1 cellular context compared by ENCODE assay signal in genomic region chr4:105896984-105897760, GRCh38.
TF ChIP-seq lines count a peak whose summit lies in the region.

No MANE protein-coding gene starts in this region.

TF ChIP-seq in HepG2, 621 proteins besides CTCF, POLR2A, EP300 and RAD21:
- no peak for TF ChIP-seq SRF (IDR thresholded peaks at IDR 0.05; ENCODE audit: low read depth, low read length)
- no peak for TF ChIP-seq ZNF781 (CRISPR knock-in tag; IDR thresholded peaks at IDR 0.05; ENCODE audit: borderline replicate concordance, not compliant biosample characterization)
- TF ChIP-seq NFE2 (CRISPR knock-in tag; IDR thresholded peaks at IDR 0.05): no peak
- TF ChIP-seq, protein P1, sequence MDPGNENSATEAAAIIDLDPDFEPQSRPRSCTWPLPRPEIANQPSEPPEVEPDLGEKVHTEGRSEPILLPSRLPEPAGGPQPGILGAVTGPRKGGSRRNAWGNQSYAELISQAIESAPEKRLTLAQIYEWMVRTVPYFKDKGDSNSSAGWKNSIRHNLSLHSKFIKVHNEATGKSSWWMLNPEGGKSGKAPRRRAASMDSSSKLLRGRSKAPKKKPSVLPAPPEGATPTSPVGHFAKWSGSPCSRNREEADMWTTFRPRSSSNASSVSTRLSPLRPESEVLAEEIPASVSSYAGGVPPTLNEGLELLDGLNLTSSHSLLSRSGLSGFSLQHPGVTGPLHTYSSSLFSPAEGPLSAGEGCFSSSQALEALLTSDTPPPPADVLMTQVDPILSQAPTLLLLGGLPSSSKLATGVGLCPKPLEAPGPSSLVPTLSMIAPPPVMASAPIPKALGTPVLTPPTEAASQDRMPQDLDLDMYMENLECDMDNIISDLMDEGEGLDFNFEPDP (CRISPR knock-in tag; conservative IDR thresholded peaks at IDR 0.05): no peak
- TF ChIP-seq ZNF235 (CRISPR knock-in tag; IDR thresholded peaks at IDR 0.05; ENCODE audit: borderline replicate concordance): no peak
- no peak for TF ChIP-seq ZNF598 (CRISPR knock-in tag; IDR thresholded peaks at IDR 0.05; ENCODE audit: borderline replicate concordance)
- no peak for TF ChIP-seq NFYB (CRISPR knock-in tag; IDR thresholded peaks at IDR 0.05)
- no peak for TF ChIP-seq ZNF138 (CRISPR knock-in tag; IDR thresholded peaks at IDR 0.05; ENCODE audit: low read depth)
- no peak for TF ChIP-seq SP1 (IDR thresholded peaks at IDR 0.05)
- TF ChIP-seq SP1 (CRISPR knock-in tag; IDR thresholded peaks at IDR 0.05): no peak
- no peak for TF ChIP-seq SMAD1 (CRISPR knock-in tag; IDR thresholded peaks at IDR 0.05; ENCODE audit: borderline replicate concordance, low read depth)
- TF ChIP-seq ZFYVE20 (CRISPR knock-in tag; IDR thresholded peaks at IDR 0.05; ENCODE audit: borderline replicate concordance, low read depth): no peak
- TF ChIP-seq, protein P2, sequence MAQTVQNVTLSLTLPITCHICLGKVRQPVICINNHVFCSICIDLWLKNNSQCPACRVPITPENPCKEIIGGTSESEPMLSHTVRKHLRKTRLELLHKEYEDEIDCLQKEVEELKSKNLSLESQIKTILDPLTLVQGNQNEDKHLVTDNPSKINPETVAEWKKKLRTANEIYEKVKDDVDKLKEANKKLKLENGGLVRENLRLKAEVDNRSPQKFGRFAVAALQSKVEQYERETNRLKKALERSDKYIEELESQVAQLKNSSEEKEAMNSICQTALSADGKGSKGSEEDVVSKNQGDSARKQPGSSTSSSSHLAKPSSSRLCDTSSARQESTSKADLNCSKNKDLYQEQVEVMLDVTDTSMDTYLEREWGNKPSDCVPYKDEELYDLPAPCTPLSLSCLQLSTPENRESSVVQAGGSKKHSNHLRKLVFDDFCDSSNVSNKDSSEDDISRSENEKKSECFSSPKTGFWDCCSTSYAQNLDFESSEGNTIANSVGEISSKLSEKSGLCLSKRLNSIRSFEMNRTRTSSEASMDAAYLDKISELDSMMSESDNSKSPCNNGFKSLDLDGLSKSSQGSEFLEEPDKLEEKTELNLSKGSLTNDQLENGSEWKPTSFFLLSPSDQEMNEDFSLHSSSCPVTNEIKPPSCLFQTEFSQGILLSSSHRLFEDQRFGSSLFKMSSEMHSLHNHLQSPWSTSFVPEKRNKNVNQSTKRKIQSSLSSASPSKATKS (CRISPR knock-in tag; IDR thresholded peaks at IDR 0.05): no peak
- TF ChIP-seq ZNF777 (CRISPR knock-in tag; IDR thresholded peaks at IDR 0.05): no peak
- TF ChIP-seq, protein P3, sequence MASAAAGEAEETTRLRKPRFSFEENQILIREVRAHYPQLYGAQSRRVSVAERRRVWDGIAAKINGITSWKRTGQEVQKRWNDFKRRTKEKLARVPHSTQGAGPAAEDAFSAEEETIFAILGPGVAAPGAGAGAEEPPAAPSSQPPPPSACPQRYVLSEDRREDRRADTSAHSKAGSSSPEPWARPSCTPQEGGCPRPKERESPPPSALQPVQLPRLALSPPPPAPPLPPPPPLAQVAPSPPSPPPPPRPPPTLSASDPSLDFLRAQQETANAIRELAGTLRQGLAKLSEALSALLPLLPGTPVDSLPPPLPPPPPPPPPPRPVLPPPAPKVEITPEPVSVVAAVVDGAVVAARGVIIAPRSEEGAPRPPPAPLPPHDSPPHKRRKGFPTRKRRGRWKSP (CRISPR knock-in tag; IDR thresholded peaks at IDR 0.05): no peak
- TF ChIP-seq PAX8 (CRISPR knock-in tag; IDR thresholded peaks at IDR 0.05; ENCODE audit: borderline replicate concordance): no peak
- TF ChIP-seq, protein P4, sequence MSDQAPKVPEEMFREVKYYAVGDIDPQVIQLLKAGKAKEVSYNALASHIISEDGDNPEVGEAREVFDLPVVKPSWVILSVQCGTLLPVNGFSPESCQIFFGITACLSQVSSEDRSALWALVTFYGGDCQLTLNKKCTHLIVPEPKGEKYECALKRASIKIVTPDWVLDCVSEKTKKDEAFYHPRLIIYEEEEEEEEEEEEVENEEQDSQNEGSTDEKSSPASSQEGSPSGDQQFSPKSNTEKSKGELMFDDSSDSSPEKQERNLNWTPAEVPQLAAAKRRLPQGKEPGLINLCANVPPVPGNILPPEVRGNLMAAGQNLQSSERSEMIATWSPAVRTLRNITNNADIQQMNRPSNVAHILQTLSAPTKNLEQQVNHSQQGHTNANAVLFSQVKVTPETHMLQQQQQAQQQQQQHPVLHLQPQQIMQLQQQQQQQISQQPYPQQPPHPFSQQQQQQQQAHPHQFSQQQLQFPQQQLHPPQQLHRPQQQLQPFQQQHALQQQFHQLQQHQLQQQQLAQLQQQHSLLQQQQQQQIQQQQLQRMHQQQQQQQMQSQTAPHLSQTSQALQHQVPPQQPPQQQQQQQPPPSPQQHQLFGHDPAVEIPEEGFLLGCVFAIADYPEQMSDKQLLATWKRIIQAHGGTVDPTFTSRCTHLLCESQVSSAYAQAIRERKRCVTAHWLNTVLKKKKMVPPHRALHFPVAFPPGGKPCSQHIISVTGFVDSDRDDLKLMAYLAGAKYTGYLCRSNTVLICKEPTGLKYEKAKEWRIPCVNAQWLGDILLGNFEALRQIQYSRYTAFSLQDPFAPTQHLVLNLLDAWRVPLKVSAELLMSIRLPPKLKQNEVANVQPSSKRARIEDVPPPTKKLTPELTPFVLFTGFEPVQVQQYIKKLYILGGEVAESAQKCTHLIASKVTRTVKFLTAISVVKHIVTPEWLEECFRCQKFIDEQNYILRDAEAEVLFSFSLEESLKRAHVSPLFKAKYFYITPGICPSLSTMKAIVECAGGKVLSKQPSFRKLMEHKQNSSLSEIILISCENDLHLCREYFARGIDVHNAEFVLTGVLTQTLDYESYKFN (CRISPR knock-in tag; conservative IDR thresholded peaks at IDR 0.05): no peak
TF ChIP-seq in HepG2: peak in this region for 0.
